16 cellular contexts compared by ENCODE assay signal in the genomic region with DNA sequence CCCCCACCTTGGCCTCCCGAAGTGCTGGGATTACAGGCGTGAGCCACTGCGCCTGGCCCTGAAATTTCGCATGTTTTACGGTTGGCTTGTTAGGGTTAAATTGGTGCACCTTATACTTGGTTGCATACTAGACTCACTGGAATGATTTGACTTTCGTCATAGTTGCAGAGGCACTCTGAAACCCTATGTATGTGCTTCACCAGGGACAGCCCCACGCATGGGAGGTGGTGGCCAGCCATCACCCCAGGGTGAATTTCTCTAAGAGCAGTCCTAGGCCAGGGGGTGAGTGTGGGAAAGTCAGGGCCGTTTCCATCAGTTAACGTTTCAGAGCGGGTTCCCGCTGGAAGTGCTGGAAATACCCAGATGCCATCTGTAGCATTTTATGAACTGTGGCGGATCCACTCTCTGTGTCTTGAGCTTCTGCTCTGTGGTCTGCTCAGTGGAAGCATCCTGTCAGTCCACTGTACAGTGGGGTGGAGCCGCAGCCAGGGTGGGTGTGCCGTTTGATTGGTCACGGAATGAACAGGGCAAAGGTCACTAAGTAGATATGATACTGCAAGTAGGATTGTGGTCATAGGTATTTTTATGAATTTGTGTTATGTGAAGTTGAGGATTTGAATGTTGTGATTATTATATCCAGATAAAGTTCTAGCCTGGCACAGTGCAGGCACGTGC. TPM values are rescaled to one million over a fixed set of nuclear protein-coding genes. Genes with fewer than 3 reads are reported as not detected.
DNase-seq lines count a peak whose midpoint lies in the region; ATAC-seq and TF ChIP-seq lines count a peak whose summit lies in the region.
"Had no signal": no experiment of that assay in that cellular context is flagged by ENCODE, and none has a peak within 500 bp of the region (broad histone marks: within the 10 kb centered on the region; RNA-seq: fewer than 3 reads in every experiment).

No MANE protein-coding gene starts in this region.

- no peak for TF ChIP-seq CTCF in Peyer's patch (IDR thresholded peaks at IDR 0.05)

- H3K9me3 ChIP-seq in Peyer's patch, result no peaks in the 10 kb centered on the region
- H3K9me3 ChIP-seq: SJSA1 had no signal

- TF ChIP-seq POLR2A in Peyer's patch (IDR thresholded peaks at IDR 0.05), result peak in 1 of 2 donors; percentile 75
- no peak for TF ChIP-seq POLR2A in erythroblast (IDR thresholded peaks at IDR 0.05; ENCODE audit: low read length)

- no peak for ATAC-seq in activated T-cell treated with anti-CD3 and anti-CD28 coated beads, Interleukin-2, amount 50 U/mL, for 72 hours (replicated peaks in 1 of 2)
- no peak for ATAC-seq in stimulated activated effector memory CD8-positive, alpha-beta T cell treated with anti-CD3 and anti-CD28 coated beads, Interleukin-12 subunit alpha, Interleukin-12 subunit beta, amount 100 ng/mL, for 72 hours
- ATAC-seq in GM19023 (IDR thresholded peaks at IDR 0.05; ENCODE audit: unreplicated experiment) (no peak), HG03097 (IDR thresholded peaks at IDR 0.05; ENCODE audit: low FRiP score, unreplicated experiment) (no peak)

- no peaks in the 10 kb centered on the region for H3K9me3 Mint-ChIP-seq in activated T-cell treated with anti-CD3 and anti-CD28 coated beads, Interleukin-2, amount 50 U/mL, for 72 hours
- H3K9me3 Mint-ChIP-seq in stimulated activated effector memory CD8-positive, alpha-beta T cell treated with anti-CD3 and anti-CD28 coated beads, Interleukin-12 subunit alpha, Interleukin-12 subunit beta, amount 100 ng/mL, for 72 hours, result no peaks in the 10 kb centered on the region
- H3K9me3 Mint-ChIP-seq: activated B cell treated with CpG ODN at 0.5 μM for 24 hours had no signal

- peak overlapping the region in 3 of 4 donors; percentile 44 to 88 (median 69) for H3K27ac ChIP-seq in Peyer's patch
- H3K27ac ChIP-seq: SJSA1 had no signal

- H3K36me3 Mint-ChIP-seq in activated T-cell treated with anti-CD3 and anti-CD28 coated beads, Interleukin-2, amount 50 U/mL, for 72 hours (ENCODE audit: insufficient read depth in 2 of 2), result no peaks in the 10 kb centered on the region
- H3K36me3 Mint-ChIP-seq in stimulated activated effector memory CD8-positive, alpha-beta T cell treated with anti-CD3 and anti-CD28 coated beads, Interleukin-12 subunit alpha, Interleukin-12 subunit beta, amount 100 ng/mL, for 72 hours, result peaks cover 46% of the 10 kb centered on the region

- no peaks in the 10 kb centered on the region for H3K27me3 ChIP-seq in Peyer's patch
- H3K27me3 ChIP-seq: SJSA1 had no signal

- no peak overlapping the region for H3K4me3 Mint-ChIP-seq in activated T-cell treated with anti-CD3 and anti-CD28 coated beads, Interleukin-2, amount 50 U/mL, for 72 hours
- H3K4me3 Mint-ChIP-seq in stimulated activated effector memory CD8-positive, alpha-beta T cell treated with anti-CD3 and anti-CD28 coated beads, Interleukin-12 subunit alpha, Interleukin-12 subunit beta, amount 100 ng/mL, for 72 hours, result no peak overlapping the region
- H3K4me3 Mint-ChIP-seq: activated B cell treated with CpG ODN at 0.5 μM for 24 hours had no signal

- H3K36me3 ChIP-seq in Peyer's patch, result no peaks in the 10 kb centered on the region

- H3K4me1 ChIP-seq in Peyer's patch, result peaks cover 0 to 70% (median 16%) of the 10 kb centered on the region in 4 donors
- H3K4me1 ChIP-seq: SJSA1 had no signal

- no peaks in the 10 kb centered on the region for H3K27me3 Mint-ChIP-seq in activated T-cell treated with anti-CD3 and anti-CD28 coated beads, Interleukin-2, amount 50 U/mL, for 72 hours (ENCODE audit: low read depth)
- H3K27me3 Mint-ChIP-seq: activated B cell treated with CpG ODN at 0.5 μM for 24 hours had no signal

- no peak for DNase-seq in activated T-cell treated with anti-CD3 and anti-CD28 coated beads, Interleukin-2, amount 50 U/mL, for 72 hours
- no peak for DNase-seq in activated T-cell treated with anti-CD3 and anti-CD28 coated beads for 4 hours
- DNase-seq in Peyer's patch, result peak in 2 of 3 donors; percentile 82 to 89
- peak; percentile 25 to 26 for DNase-seq in erythroblast (lab: John Stamatoyannopoulos, UW)
- no peak for DNase-seq in stimulated activated effector memory CD8-positive, alpha-beta T cell treated with anti-CD3 and anti-CD28 coated beads, Interleukin-12 subunit alpha, Interleukin-12 subunit beta, amount 100 ng/mL, for 72 hours (ENCODE audit: low spot score in 2 of 2)
- DNase-seq in COLO668 (lab: John Stamatoyannopoulos, UW; ENCODE audit: unreplicated experiment), result no peak
- DNase-seq: activated B cell treated with CpG ODN at 0.5 μM for 24 hours, NCI-H2081 had no signal

- H3K4me3 ChIP-seq in Peyer's patch, result no peak overlapping the region
- H3K4me3 ChIP-seq: SJSA1 had no signal

- peak overlapping the region; percentile 12 for H3K27ac Mint-ChIP-seq in activated T-cell treated with anti-CD3 and anti-CD28 coated beads, Interleukin-2, amount 50 U/mL, for 72 hours
- H3K27ac Mint-ChIP-seq in stimulated activated effector memory CD8-positive, alpha-beta T cell treated with anti-CD3 and anti-CD28 coated beads, Interleukin-12 subunit alpha, Interleukin-12 subunit beta, amount 100 ng/mL, for 72 hours, result peak overlapping the region; percentile 45
- H3K27ac Mint-ChIP-seq: activated B cell treated with CpG ODN at 0.5 μM for 24 hours had no signal

- H3K4me1 Mint-ChIP-seq in activated T-cell treated with anti-CD3 and anti-CD28 coated beads, Interleukin-2, amount 50 U/mL, for 72 hours (ENCODE audit: low read depth), result peaks cover 42% of the 10 kb centered on the region
- H3K4me1 Mint-ChIP-seq in stimulated activated effector memory CD8-positive, alpha-beta T cell treated with anti-CD3 and anti-CD28 coated beads, Interleukin-12 subunit alpha, Interleukin-12 subunit beta, amount 100 ng/mL, for 72 hours, result peaks cover 35% of the 10 kb centered on the region

RNA-seq across cellular contexts. Expression of gene DNAJC5, which starts 13.2 kb away (rescaled TPM):
- 10 to 100 TPM; 37.6 to 40.5 TPM for total RNA-seq in activated T-cell treated with anti-CD3 and anti-CD28 coated beads, Interleukin-2, amount 50 U/mL, for 72 hours
- 100 to 1,000 TPM in 3 of 4 donors, 10 to 100 TPM in 1; 41.3 to 137 (median 113) TPM for total RNA-seq in Peyer's patch

RNA-seq across cellular contexts. Expression of gene TPD52L2, which starts 43.1 kb away (rescaled TPM):
- 10 to 100 TPM; 71.5 to 76.8 TPM for total RNA-seq in activated T-cell treated with anti-CD3 and anti-CD28 coated beads, Interleukin-2, amount 50 U/mL, for 72 hours
- 10 to 100 TPM; 59.4 to 78.7 (median 65.1) TPM for total RNA-seq in Peyer's patch

RNA-seq across cellular contexts. Expression of gene ABHD16B, which starts 46.8 kb away (rescaled TPM):
- under 1 TPM in 1 of 2 donors, not detected in 1; 0.22 TPM for total RNA-seq in activated T-cell treated with anti-CD3 and anti-CD28 coated beads, Interleukin-2, amount 50 U/mL, for 72 hours
- not detected for total RNA-seq in Peyer's patch
- total RNA-seq: activated B cell treated with CpG ODN at 0.5 μM for 24 hours, dermis microvascular lymphatic vessel endothelial cell, LHCN-M2, mononuclear cell, pulmonary artery endothelial cell, SJSA1, ureter had no signal

RNA-seq across cellular contexts. Expression of gene UCKL1, which starts 48.1 kb away (rescaled TPM):
- total RNA-seq in activated T-cell treated with anti-CD3 and anti-CD28 coated beads, Interleukin-2, amount 50 U/mL, for 72 hours, result 10 to 100 TPM; 27.9 to 33.1 TPM
- total RNA-seq in Peyer's patch, result 100 to 1,000 TPM in 3 of 4 donors, 10 to 100 TPM in 1; 70.4 to 189 (median 136) TPM

Comparison
In these comparisons a context has a peak if more than half of its experiments do, and no peak if none do; other contexts are left out.
1. DNase-seq: peak in Peyer's patch (2 of 3) and erythroblast (2 of 2); none in activated T-cell treated with anti-CD3 and anti-CD28 coated beads, Interleukin-2, amount 50 U/mL, for 72 hours (0 of 2), activated T-cell treated with anti-CD3 and anti-CD28 coated beads for 4 hours (single experiment), stimulated activated effector memory CD8-positive, alpha-beta T cell treated with anti-CD3 and anti-CD28 coated beads, Interleukin-12 subunit alpha, Interleukin-12 subunit beta, amount 100 ng/mL, for 72 hours (0 of 2) and COLO668 (single experiment).